8 cellular contexts compared by ENCODE assay signal in genomic region chr11:46238967-46239800, GRCh38. TPM values are rescaled to one million over a fixed set of nuclear protein-coding genes. Genes with fewer than 3 reads are reported as not detected.
DNase-seq lines count a peak whose midpoint lies in the region; ATAC-seq and TF ChIP-seq lines count a peak whose summit lies in the region.

No MANE protein-coding gene starts in this region.

- peaks cover 42% of the 10 kb centered on the region for H3K4me1 Mint-ChIP-seq in Caco-2 (ENCODE audit: low read depth, unreplicated experiment)
- H3K4me1 Mint-ChIP-seq in activated T-helper 2 cell treated with anti-CD3 and anti-CD28 coated beads, Interferon-gamma antibody, Interleukin-2, Interleukin-4, amounts not matched to agents 10 μg/mL and 5 μg/mL and 100 μg/mL, durations not matched to agents 14 hours and 24 hours and 36 hours (ENCODE audit: low read depth) = peaks cover 36% of the 10 kb centered on the region
- peaks cover 36 to 40% of the 10 kb centered on the region in 2 donors for H3K4me1 Mint-ChIP-seq in natural killer cell treated with Interleukin-12 subunit alpha and Interleukin-12 subunit beta and Interleukin-15 and Interleukin-18, amount 100 ng/mL, for 72 hours (ENCODE audit: low read depth in 2 of 2)

- no peaks in the 10 kb centered on the region; the same call in 1 of the 2 replicates for H3K27me3 ChIP-seq in Caco-2 (replicated peaks; ENCODE audit: control insufficient read depth, insufficient read depth, low read length)

- CTCF ChIA-PET in Caco-2 (lab: Charles Lee) = interaction anchor here (0.6 to 9.7 kb wide), 17 partner anchors 8 to 274 kb away, joined by 3 to 181 read pairs (median 6); partner anchors contain the start of genes CHRM4, CREB3L1 and PHF21A

- peak; percentile 88 to 94 for DNase-seq in Caco-2
- DNase-seq in HuH-7.5 (ENCODE audit: low spot score) = peak; percentile 91
- DNase-seq in RPMI8226 = peak; percentile 69
- DNase-seq in activated T-helper 2 cell treated with anti-CD3 and anti-CD28 coated beads, Interferon-gamma antibody, Interleukin-2, Interleukin-4, amounts not matched to agents 10 μg/mL and 5 μg/mL and 100 μg/mL, durations not matched to agents 14 hours and 24 hours and 36 hours (ENCODE audit: low spot score) = peak; percentile 78
- peak; percentile 83 for DNase-seq in fibroblast of peridontal ligament (ENCODE audit: extremely low read depth)
- DNase-seq in natural killer cell treated with Interleukin-12 subunit alpha and Interleukin-12 subunit beta and Interleukin-15 and Interleukin-18, amount 100 ng/mL, for 72 hours (ENCODE audit: low spot score) = peak; percentile 87
- peak; percentile 44 to 84 (median 70) for DNase-seq in stimulated activated naive CD4-positive, alpha-beta T cell (lab: John Stamatoyannopoulos, UW)

- no peaks in the 10 kb centered on the region for H3K36me3 ChIP-seq in Caco-2 (ENCODE audit: control insufficient read depth, insufficient read depth, low read length)

- peaks cover 6% of the 10 kb centered on the region for H3K4me1 ChIP-seq in Caco-2

- peak; percentile 91 to 98 for TF ChIP-seq CTCF in Caco-2 (IDR thresholded peaks at IDR 0.05; ENCODE audit: insufficient read depth in 1 of 2, low read depth in 1 of 2, low read length in 1 of 2, severe bottlenecking in 1 of 2, unreplicated experiment in 1 of 2)

- peaks cover 20% of the 10 kb centered on the region for H3K36me3 Mint-ChIP-seq in Caco-2 (ENCODE audit: insufficient read depth, unreplicated experiment)
- H3K36me3 Mint-ChIP-seq in activated T-helper 2 cell treated with anti-CD3 and anti-CD28 coated beads, Interferon-gamma antibody, Interleukin-2, Interleukin-4, amounts not matched to agents 10 μg/mL and 5 μg/mL and 100 μg/mL, durations not matched to agents 14 hours and 24 hours and 36 hours (ENCODE audit: low read depth) = no peaks in the 10 kb centered on the region
- peaks cover 9% of the 10 kb centered on the region for H3K36me3 Mint-ChIP-seq in natural killer cell treated with Interleukin-12 subunit alpha and Interleukin-12 subunit beta and Interleukin-15 and Interleukin-18, amount 100 ng/mL, for 72 hours

- no peaks in the 10 kb centered on the region for H3K9me3 ChIP-seq in Caco-2

- BruUV-seq in Caco-2 (replicated peaks; lab: Mats Ljungman, UMichigan) = no TSS peak

- peaks cover 8% of the 10 kb centered on the region for H3K27me3 Mint-ChIP-seq in Caco-2 (ENCODE audit: insufficient read depth, unreplicated experiment)
- peaks cover 21% of the 10 kb centered on the region for H3K27me3 Mint-ChIP-seq in activated T-helper 2 cell treated with anti-CD3 and anti-CD28 coated beads, Interferon-gamma antibody, Interleukin-2, Interleukin-4, amounts not matched to agents 10 μg/mL and 5 μg/mL and 100 μg/mL, durations not matched to agents 14 hours and 24 hours and 36 hours (ENCODE audit: low read depth)
- H3K27me3 Mint-ChIP-seq in natural killer cell treated with Interleukin-12 subunit alpha and Interleukin-12 subunit beta and Interleukin-15 and Interleukin-18, amount 100 ng/mL, for 72 hours = peaks cover 26 to 35% of the 10 kb centered on the region in 2 donors

- peak overlapping the region; percentile 77 for H3K27ac Mint-ChIP-seq in Caco-2 (ENCODE audit: unreplicated experiment)
- no peak overlapping the region for H3K27ac Mint-ChIP-seq in activated T-helper 2 cell treated with anti-CD3 and anti-CD28 coated beads, Interferon-gamma antibody, Interleukin-2, Interleukin-4, amounts not matched to agents 10 μg/mL and 5 μg/mL and 100 μg/mL, durations not matched to agents 14 hours and 24 hours and 36 hours
- H3K27ac Mint-ChIP-seq in natural killer cell treated with Interleukin-12 subunit alpha and Interleukin-12 subunit beta and Interleukin-15 and Interleukin-18, amount 100 ng/mL, for 72 hours = no peak overlapping the region

- ATAC-seq in GM21423 (IDR thresholded peaks at IDR 0.05; ENCODE audit: unreplicated experiment) = peak; percentile 58
- ATAC-seq in natural killer cell treated with Interleukin-12 subunit alpha and Interleukin-12 subunit beta and Interleukin-15 and Interleukin-18, amount 100 ng/mL, for 72 hours = peak; percentile 81 to 84

- POLR2A ChIA-PET in Caco-2 (lab: Charles Lee) = no interaction called here

- peak overlapping the region; percentile 91 for H3K4me3 Mint-ChIP-seq in Caco-2 (ENCODE audit: unreplicated experiment)
- peak overlapping the region; percentile 59 for H3K4me3 Mint-ChIP-seq in activated T-helper 2 cell treated with anti-CD3 and anti-CD28 coated beads, Interferon-gamma antibody, Interleukin-2, Interleukin-4, amounts not matched to agents 10 μg/mL and 5 μg/mL and 100 μg/mL, durations not matched to agents 14 hours and 24 hours and 36 hours (ENCODE audit: low read depth)
- H3K4me3 Mint-ChIP-seq in natural killer cell treated with Interleukin-12 subunit alpha and Interleukin-12 subunit beta and Interleukin-15 and Interleukin-18, amount 100 ng/mL, for 72 hours = peak overlapping the region; percentile 68

- peak overlapping the region; percentile 60 for H3K4me3 ChIP-seq in Caco-2 (ENCODE audit: low read depth, low read length)

- intact Hi-C loops in Caco-2 (cut with micrococcal nuclease; ENCODE audit: unreplicated experiment) = loop anchor here (1.0 to 5.0 kb wide), 3 partner anchors 69 to 117 kb away; partner anchors contain the start of gene PHF21A
- intact Hi-C loops in activated T-helper 2 cell treated with anti-CD3 and anti-CD28 coated beads, Interferon-gamma antibody, Interleukin-2, Interleukin-4, amounts not matched to agents 10 μg/mL and 5 μg/mL and 100 μg/mL, durations not matched to agents 14 hours and 24 hours and 36 hours (cut with micrococcal nuclease) = loop anchor here (1.0 to 5.0 kb wide), 6 partner anchors 69 to 463 kb away; partner anchors contain the start of genes ARHGAP1, CRY2, PHF21A and ZNF408

- no peaks in the 10 kb centered on the region for H3K9me3 Mint-ChIP-seq in Caco-2 (ENCODE audit: unreplicated experiment)
- no peaks in the 10 kb centered on the region for H3K9me3 Mint-ChIP-seq in activated T-helper 2 cell treated with anti-CD3 and anti-CD28 coated beads, Interferon-gamma antibody, Interleukin-2, Interleukin-4, amounts not matched to agents 10 μg/mL and 5 μg/mL and 100 μg/mL, durations not matched to agents 14 hours and 24 hours and 36 hours
- H3K9me3 Mint-ChIP-seq in natural killer cell treated with Interleukin-12 subunit alpha and Interleukin-12 subunit beta and Interleukin-15 and Interleukin-18, amount 100 ng/mL, for 72 hours = no peaks in the 10 kb centered on the region

RNA-seq across cellular contexts. Expression of gene CREB3L1, which starts 38.3 kb away (rescaled TPM):
- 24.9 and 29.5 TPM in 2 replicates for total RNA-seq in Caco-2 (2022)
- total RNA-seq in activated T-helper 2 cell treated with anti-CD3 and anti-CD28 coated beads, Interferon-gamma antibody, Interleukin-2, Interleukin-4, amounts not matched to agents 10 μg/mL and 5 μg/mL and 100 μg/mL, durations not matched to agents 14 hours and 24 hours and 36 hours = not detected in 2 replicates
- not detected for total RNA-seq in natural killer cell treated with Interleukin-12 subunit alpha and Interleukin-12 subunit beta and Interleukin-15 and Interleukin-18, amount 100 ng/mL, for 72 hours

Comparison
In these comparisons a context has a peak if more than half of its experiments do, and no peak if none do; other contexts are left out.
1. Peak in every context shown above with its lines: DNase-seq, ATAC-seq and H3K4me3 ChIP-seq.
2. RNA of gene CREB3L1, which starts 38.3 kb away (total RNA-seq): 24.9 to 29.5 TPM in Caco-2; not detected in activated T-helper 2 cell treated with anti-CD3 and anti-CD28 coated beads, Interferon-gamma antibody, Interleukin-2, Interleukin-4, amounts not matched to agents 10 μg/mL and 5 μg/mL and 100 μg/mL, durations not matched to agents 14 hours and 24 hours and 36 hours and not detected in natural killer cell treated with Interleukin-12 subunit alpha and Interleukin-12 subunit beta and Interleukin-15 and Interleukin-18, amount 100 ng/mL, for 72 hours; every median in the first group is over 10 times any median in the second.